In the genomic region with DNA sequence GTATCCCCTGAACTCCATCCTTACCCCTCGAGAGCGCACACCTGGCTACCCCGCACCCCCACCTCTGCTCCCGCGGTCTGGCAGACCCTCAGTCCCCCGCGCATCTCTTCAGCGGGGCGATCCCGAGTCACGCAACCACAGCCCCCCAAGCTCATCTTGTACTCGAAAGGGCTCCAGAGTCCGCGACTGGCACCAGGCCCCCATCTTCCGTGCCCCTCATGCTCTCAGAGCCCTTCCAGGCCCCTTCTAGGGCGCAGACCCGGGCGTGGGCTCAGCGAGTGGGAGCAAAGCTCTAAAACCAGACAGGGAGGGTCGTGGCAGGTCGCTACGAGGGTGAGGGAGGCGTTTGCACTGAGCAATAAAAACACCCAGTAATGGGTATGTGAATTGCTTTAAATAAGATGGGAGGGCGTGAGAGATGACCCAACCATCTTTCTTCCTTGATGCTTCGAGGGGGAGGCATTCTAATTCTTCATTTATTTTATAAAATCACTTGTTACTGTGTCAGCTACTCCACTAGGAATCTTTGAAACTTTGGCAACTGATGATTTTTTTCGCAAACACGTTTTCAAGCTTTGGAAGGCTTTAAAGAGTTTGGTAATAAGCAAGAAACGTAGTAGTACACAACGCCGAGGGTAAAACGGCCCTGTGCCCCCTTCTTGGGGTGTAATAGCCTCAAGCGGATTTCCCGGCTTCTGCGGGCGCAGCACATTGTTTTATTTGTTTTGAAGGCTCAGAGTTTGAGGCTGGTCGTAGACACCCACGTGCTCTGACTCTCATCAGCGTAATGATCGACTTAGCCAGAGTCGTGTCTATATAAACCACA, we compare ENCODE assay signal across 8 cellular contexts. TPM values are rescaled to one million over a fixed set of nuclear protein-coding genes. Genes with fewer than 3 reads are reported as not detected.
DNase-seq lines count a peak whose midpoint lies in the region; ATAC-seq and TF ChIP-seq lines count a peak whose summit lies in the region.

No MANE protein-coding gene starts in this region.

- H3K4me2 ChIP-seq in DND-41 (ENCODE audit: insufficient read depth, low read length) (peak overlapping the region; percentile 65), OCI-LY3 (ENCODE audit: low read length) (peak overlapping the region; percentile 94)

- H3K4me1 ChIP-seq in DND-41 (ENCODE audit: insufficient read depth, low read length) (peaks cover 38% of the 10 kb centered on the region), OCI-LY3 (ENCODE audit: low read length) (peaks cover 36% of the 10 kb centered on the region)

- no peak for DNase-seq in DND-41
- peak; percentile 45 for DNase-seq in activated naive CD8-positive, alpha-beta T cell treated with anti-CD3 and anti-CD28 coated beads, Interleukin-2, amount 10 ng/mL, durations not matched to agents 7 days and 5 days
- peak; percentile 57 for DNase-seq in islet precursor cell
- peak; percentile 33 to 59 for DNase-seq in stimulated activated CD4-positive, alpha-beta T cell treated with anti-CD3 and anti-CD28 coated beads, Interleukin-4, amount 100 ng/mL, for 4 hours
- no peak for DNase-seq in NCI-H187 (lab: John Stamatoyannopoulos, UW)

- H3K4me3 ChIP-seq in DND-41 (ENCODE audit: low read depth in 1 of 2, low read length in 2 of 2): peak overlapping the region in 1 of 2 experiments; percentile 69; a peak in 1 of 4 replicates
- H3K4me3 ChIP-seq in OCI-LY3 (ENCODE audit: low read length): peak overlapping the region; percentile 75

- H3K27me3 Mint-ChIP-seq in activated naive CD8-positive, alpha-beta T cell treated with anti-CD3 and anti-CD28 coated beads, Interleukin-2, amount 10 ng/mL, durations not matched to agents 7 days and 5 days: peaks cover 41% of the 10 kb centered on the region

- POLR2A ChIA-PET in activated naive CD8-positive, alpha-beta T cell treated with anti-CD3 and anti-CD28 coated beads, Interleukin-2, amount 10 ng/mL, durations not matched to agents 7 days and 5 days (lab: Charles Lee): no interaction called here

- H3K36me3 Mint-ChIP-seq in activated naive CD8-positive, alpha-beta T cell treated with anti-CD3 and anti-CD28 coated beads, Interleukin-2, amount 10 ng/mL, durations not matched to agents 7 days and 5 days: no peaks in the 10 kb centered on the region

- TF ChIP-seq CTCF in DND-41 (IDR thresholded peaks at IDR 0.05; ENCODE audit: borderline replicate concordance, extremely low read depth, low read length, poor library complexity, severe bottlenecking): no peak
- TF ChIP-seq CTCF in OCI-LY3 (IDR thresholded peaks at IDR 0.05; ENCODE audit: low read depth, low read length): no peak

- no peaks in the 10 kb centered on the region for H4K20me1 ChIP-seq in DND-41 (ENCODE audit: insufficient read depth, low read length)
- H4K20me1 ChIP-seq in OCI-LY3 (ENCODE audit: insufficient read depth, low read length): no peaks in the 10 kb centered on the region; the same call in 1 of the 2 replicates

- H3K9ac ChIP-seq in DND-41 (ENCODE audit: low read depth, low read length) (peak overlapping the region; percentile 69), OCI-LY3 (ENCODE audit: low read length) (no peak overlapping the region)

- H3K27ac Mint-ChIP-seq in activated naive CD8-positive, alpha-beta T cell treated with anti-CD3 and anti-CD28 coated beads, Interleukin-2, amount 10 ng/mL, durations not matched to agents 7 days and 5 days: no peak overlapping the region

- no peaks in the 10 kb centered on the region for H3K9me3 Mint-ChIP-seq in activated naive CD8-positive, alpha-beta T cell treated with anti-CD3 and anti-CD28 coated beads, Interleukin-2, amount 10 ng/mL, durations not matched to agents 7 days and 5 days

- no peak for ATAC-seq in DND-41 (ENCODE audit: insufficient read depth, low read depth)
- no peak for ATAC-seq in activated naive CD8-positive, alpha-beta T cell treated with anti-CD3 and anti-CD28 coated beads, Interleukin-2, amount 10 ng/mL, durations not matched to agents 7 days and 5 days (ENCODE audit: low read depth)
- ATAC-seq in HG03460 (IDR thresholded peaks at IDR 0.05; ENCODE audit: unreplicated experiment): no peak
- no peak for ATAC-seq in GM18498 (IDR thresholded peaks at IDR 0.05; ENCODE audit: unreplicated experiment)

- H2AFZ ChIP-seq in DND-41 (ENCODE audit: low read depth, low read length) (no peak overlapping the region), OCI-LY3 (ENCODE audit: low read depth, low read length) (no peak overlapping the region)

- H3K9me3 ChIP-seq in DND-41 (ENCODE audit: insufficient read depth, low read length, severe bottlenecking) (no peaks in the 10 kb centered on the region), OCI-LY3 (ENCODE audit: insufficient read depth, low read length) (no peaks in the 10 kb centered on the region)

- H3K36me3 ChIP-seq in DND-41 (ENCODE audit: insufficient read depth, low read length) (no peaks in the 10 kb centered on the region; the same call in 1 of the 2 replicates), OCI-LY3 (replicated peaks; ENCODE audit: low read depth, low read length) (no peaks in the 10 kb centered on the region)

- peaks cover 41% of the 10 kb centered on the region for H3K79me2 ChIP-seq in DND-41 (ENCODE audit: insufficient read depth, low read length)
- no peaks in the 10 kb centered on the region for H3K79me2 ChIP-seq in OCI-LY3 (ENCODE audit: low read length)

- H3K4me1 Mint-ChIP-seq in activated naive CD8-positive, alpha-beta T cell treated with anti-CD3 and anti-CD28 coated beads, Interleukin-2, amount 10 ng/mL, durations not matched to agents 7 days and 5 days: peaks cover 34% of the 10 kb centered on the region

- H3K27me3 ChIP-seq in DND-41 (ENCODE audit: insufficient read depth, low read length, poor library complexity) (no peaks in the 10 kb centered on the region), OCI-LY3 (ENCODE audit: low read depth, low read length) (peaks cover 82% of the 10 kb centered on the region)

- peak overlapping the region; percentile 85 for H3K4me3 Mint-ChIP-seq in activated naive CD8-positive, alpha-beta T cell treated with anti-CD3 and anti-CD28 coated beads, Interleukin-2, amount 10 ng/mL, durations not matched to agents 7 days and 5 days

- peak overlapping the region; percentile 87; the same call in 1 of the 2 replicates for H3K27ac ChIP-seq in DND-41 (ENCODE audit: low read length)
- no peak overlapping the region for H3K27ac ChIP-seq in OCI-LY3 (ENCODE audit: low read length)

RNA-seq across cellular contexts. Expression of a gene that starts 42.6 kb away (rescaled TPM):
- 10 to 100 TPM; 10.1 to 11.6 TPM for total RNA-seq in activated naive CD8-positive, alpha-beta T cell treated with anti-CD3 and anti-CD28 coated beads, Interleukin-2, amount 10 ng/mL, durations not matched to agents 7 days and 5 days

Comparison
In these comparisons a context has a peak if more than half of its experiments do, and no peak if none do; other contexts are left out.
1. DNase-seq: peak in activated naive CD8-positive, alpha-beta T cell treated with anti-CD3 and anti-CD28 coated beads, Interleukin-2, amount 10 ng/mL, durations not matched to agents 7 days and 5 days (single experiment), islet precursor cell (single experiment) and stimulated activated CD4-positive, alpha-beta T cell treated with anti-CD3 and anti-CD28 coated beads, Interleukin-4, amount 100 ng/mL, for 4 hours (2 of 2); none in DND-41 (single experiment) and NCI-H187 (0 of 2).